17 cellular contexts compared by ENCODE assay signal in genomic region chr17:47745037-47745380, GRCh38. TPM values are rescaled to one million over a fixed set of nuclear protein-coding genes. Genes with fewer than 3 reads are reported as not detected.
"Had no signal": no experiment of that assay in that cellular context is flagged by ENCODE, and none has a peak within 500 bp of the region (broad histone marks: within the 10 kb centered on the region; RNA-seq: fewer than 3 reads in every experiment).

No MANE protein-coding gene starts in this region.

- H3K9ac ChIP-seq: parathyroid adenoma had no signal

- H3K4me1 ChIP-seq: ascending aorta, colonic mucosa, gastrocnemius medialis, parathyroid adenoma, tibial nerve had no signal

- H3K9me3 Mint-ChIP-seq: activated CD4-positive, alpha-beta T cell treated with anti-CD3 and anti-CD28 coated beads, Interleukin-2, amount 10 ng/mL, durations not matched to agents 24 days and 14 days; activated naive CD8-positive, alpha-beta T cell treated with anti-CD3 and anti-CD28 coated beads, Interleukin-2, amount 50 U/mL, for 24 hours; T-cell had no signal

- H3K36me3 Mint-ChIP-seq: T-cell had no signal

- DNase-seq: activated naive CD8-positive, alpha-beta T cell treated with anti-CD3 and anti-CD28 coated beads, Interleukin-2, amount 50 U/mL, for 24 hours; activated T-cell treated with anti-CD3 and anti-CD28 coated beads, Interleukin-2, amount 50 U/mL, for 48 hours; colonic mucosa; effector CD4-positive, alpha-beta T cell; gastrocnemius medialis; heart right ventricle; retina; small intestine; T-cell; T1000; WERI-Rb-1 had no signal

- H3K4me3 ChIP-seq: ascending aorta, colonic mucosa, gastrocnemius medialis, heart right ventricle, tibial nerve had no signal

- ATAC-seq: activated naive CD8-positive, alpha-beta T cell treated with anti-CD3 and anti-CD28 coated beads, Interleukin-2, amount 50 U/mL, for 24 hours; gastrocnemius medialis; T-cell had no signal

- H3K27me3 Mint-ChIP-seq: activated CD4-positive, alpha-beta T cell treated with anti-CD3 and anti-CD28 coated beads, Interleukin-2, amount 10 ng/mL, durations not matched to agents 24 days and 14 days; activated naive CD8-positive, alpha-beta T cell treated with anti-CD3 and anti-CD28 coated beads, Interleukin-2, amount 50 U/mL, for 24 hours had no signal

- H3K4me3 Mint-ChIP-seq: activated CD4-positive, alpha-beta T cell treated with anti-CD3 and anti-CD28 coated beads, Interleukin-2, amount 10 ng/mL, durations not matched to agents 24 days and 14 days; activated naive CD8-positive, alpha-beta T cell treated with anti-CD3 and anti-CD28 coated beads, Interleukin-2, amount 50 U/mL, for 24 hours; T-cell had no signal

- H2AFZ ChIP-seq: parathyroid adenoma had no signal

- H3K27ac ChIP-seq: ascending aorta, colonic mucosa, gastrocnemius medialis, heart right ventricle, parathyroid adenoma, tibial nerve, WERI-Rb-1 had no signal

- H3K36me3 ChIP-seq: ascending aorta, colonic mucosa, gastrocnemius medialis, heart right ventricle, tibial nerve, WERI-Rb-1 had no signal

- H3K9me3 ChIP-seq: ascending aorta, colonic mucosa, gastrocnemius medialis, heart right ventricle, tibial nerve had no signal

- FAIRE-seq: keratinocyte, small intestine had no signal

- H3K79me2 ChIP-seq: parathyroid adenoma had no signal

RNA-seq across cellular contexts. Expression of gene TBX21, which starts 12.0 kb away (rescaled TPM):
- total RNA-seq: ascending aorta, fibroblast of lung had no signal
- polyA plus RNA-seq: fibroblast of lung, keratinocyte had no signal
